22 cellular contexts compared by ENCODE assay signal in genomic region chr17:58202859-58203258, GRCh38. TPM values are rescaled to one million over a fixed set of nuclear protein-coding genes. Genes with fewer than 3 reads are reported as not detected.
DNase-seq lines count a peak whose midpoint lies in the region; ATAC-seq, FAIRE-seq and TF ChIP-seq lines count a peak whose summit lies in the region.
"Had no signal": no experiment of that assay in that cellular context is flagged by ENCODE, and none has a peak within 500 bp of the region (broad histone marks: within the 10 kb centered on the region; RNA-seq: fewer than 3 reads in every experiment).

No MANE protein-coding gene starts in this region.

- TF ChIP-seq CTCF in bronchial epithelial cell (IDR thresholded peaks at IDR 0.05; ENCODE audit: insufficient read depth, low read length, severe bottlenecking) (no peak), RWPE1 (conservative IDR thresholded peaks at IDR 0.05; ENCODE audit: low read depth) (no peak), SK-N-SH (IDR thresholded peaks at IDR 0.05) (no peak), gastroesophageal sphincter (IDR thresholded peaks at IDR 0.05) (no peak)

- H3K36me3 ChIP-seq in bronchial epithelial cell (ENCODE audit: control insufficient read depth, insufficient read depth, low read length) (peaks cover 2% of the 10 kb centered on the region), SK-N-SH (replicated peaks in 1 of 2; ENCODE audit: control insufficient read depth in 1 of 2, insufficient read depth in 2 of 2, low read length in 1 of 2) (peaks cover 0 to 17% of the 10 kb centered on the region in 2 experiments), gastroesophageal sphincter (peaks cover 0 to 37% of the 10 kb centered on the region in 2 donors)

- no peaks in the 10 kb centered on the region for H3F3A ChIP-seq in SK-N-SH (replicated peaks; ENCODE audit: insufficient read depth)

- H3K9me3 ChIP-seq in SK-N-SH (no peaks in the 10 kb centered on the region), gastroesophageal sphincter (no peaks in the 10 kb centered on the region)

- CTCF ChIA-PET in RWPE1 (lab: Yijun Ruan, JAX): no interaction called here
- CTCF ChIA-PET in SK-N-SH (lab: Yijun Ruan, JAX): interaction anchor here (1.0 to 4.6 kb wide), 5 partner anchors 14 to 244 kb away, joined by 3 to 27 read pairs (median 3); partner anchors contain the start of gene MKS1

- DNase-seq in HTR-8/SVneo (ENCODE audit: insufficient read length, low spot score): no peak
- no peak for DNase-seq in bronchial epithelial cell (ENCODE audit: low read depth)
- no peak for DNase-seq in urothelium cell line (ENCODE audit: low spot score)
- DNase-seq in RWPE1 (ENCODE audit: low spot score): no peak
- DNase-seq in SK-N-SH: no peak
- DNase-seq: C1 segment of cervical spinal cord; Calu3; CD4-positive, alpha-beta memory T cell; COR-L47; DMS53; DMS79 treated with DMSO at 0.1 percent for 48 hours; GF-D8; GOT3; HCEC 1CT had no signal

- no peaks in the 10 kb centered on the region for H3K9me2 ChIP-seq in SK-N-SH

- H3K9ac ChIP-seq in SK-N-SH: no peak overlapping the region

- H3K79me2 ChIP-seq in SK-N-SH (ENCODE audit: insufficient read depth): no peaks in the 10 kb centered on the region

- H3K27ac ChIP-seq in RWPE1 (no peak overlapping the region), SK-N-SH (ENCODE audit: low read depth in 2 of 2, low read length in 1 of 2) (no peak overlapping the region), gastroesophageal sphincter (no peak overlapping the region)

- no peaks in the 10 kb centered on the region for H3K27me3 ChIP-seq in bronchial epithelial cell (ENCODE audit: control insufficient read depth, insufficient read depth, low read length)
- H3K27me3 ChIP-seq in SK-N-SH (ENCODE audit: insufficient read depth): peaks cover 13% of the 10 kb centered on the region
- H3K27me3 ChIP-seq in gastroesophageal sphincter: peaks cover 25% of the 10 kb centered on the region

- H4K20me1 ChIP-seq in SK-N-SH (ENCODE audit: insufficient read depth): no peaks in the 10 kb centered on the region

- no peak for TF ChIP-seq RAD21 in SK-N-SH (IDR thresholded peaks at IDR 0.05; ENCODE audit: low read length)

- WGBS in SK-N-SH (ENCODE audit: low lambda C conversion rate): 45% methylated on average over 7 of the region's 7 CpGs
- 73 to 80% methylated on average over 1 to 5 of the region's 7 CpGs for WGBS in gastroesophageal sphincter (ENCODE audit: low coverage in 1 of 2), 2 donors

- no peak overlapping the region for H3K4me2 ChIP-seq in SK-N-SH

- H3K4me3 ChIP-seq in bronchial epithelial cell (ENCODE audit: low read depth, low read length) (no peak overlapping the region), SK-N-SH (ENCODE audit: low read depth in 2 of 2, low read length in 1 of 2) (no peak overlapping the region), gastroesophageal sphincter (no peak overlapping the region)

- TF ChIP-seq EP300 in SK-N-SH (IDR thresholded peaks at IDR 0.05; ENCODE audit: borderline replicate concordance in 1 of 2, low read depth in 1 of 2, low read length in 1 of 2): no peak
- no peak for TF ChIP-seq EP300 in gastroesophageal sphincter (IDR thresholded peaks at IDR 0.05)

- POLR2A ChIA-PET in RWPE1 (lab: Yijun Ruan, JAX; ENCODE audit: low non-redundant PET): no interaction called here
- POLR2A ChIA-PET in SK-N-SH (lab: Yijun Ruan, JAX): no interaction called here

- H2AFZ ChIP-seq in SK-N-SH (ENCODE audit: low read depth): no peak overlapping the region

- H3K4me1 ChIP-seq in SK-N-SH (ENCODE audit: control insufficient read depth in 1 of 2, insufficient read depth in 2 of 2, low read depth in 1 of 2, low read length in 1 of 2) (peaks cover 0 to 4% of the 10 kb centered on the region in 2 experiments; a peak in 1 of 4 replicates), gastroesophageal sphincter (no peaks in the 10 kb centered on the region)

- TF ChIP-seq POLR2A in gastroesophageal sphincter (IDR thresholded peaks at IDR 0.05): no peak

- no peak for ATAC-seq in gastroesophageal sphincter

- FAIRE-seq in HTR-8/SVneo (lab: Jason Lieb, UNC) (peak; percentile 4), bronchial epithelial cell (lab: Jason Lieb, UNC) (peak; percentile 43), urothelium cell line (lab: Jason Lieb, UNC) (peak; percentile 30)
- FAIRE-seq: GM12891, H54 had no signal

TF ChIP-seq in SK-N-SH, 30 proteins besides CTCF, POLR2A, EP300 and RAD21:
- no peak for TF ChIP-seq FOXM1 (IDR thresholded peaks at IDR 0.05; ENCODE audit: low read depth)
- no peak for TF ChIP-seq MXI1 (IDR thresholded peaks at IDR 0.05; ENCODE audit: low read depth, low read length)
- TF ChIP-seq REST (IDR thresholded peaks at IDR 0.05; ENCODE audit: low read depth, low read length): no peak
- TF ChIP-seq TEAD4 (IDR thresholded peaks at IDR 0.05; ENCODE audit: borderline replicate concordance, insufficient read depth): no peak
- no peak for TF ChIP-seq TAF1 (IDR thresholded peaks at IDR 0.05; ENCODE audit: borderline replicate concordance, low read depth, low read length)
- no peak for TF ChIP-seq MEF2A (IDR thresholded peaks at IDR 0.05; ENCODE audit: borderline replicate concordance, low read depth)
- TF ChIP-seq GABPA (IDR thresholded peaks at IDR 0.05; ENCODE audit: low read depth): no peak
- TF ChIP-seq ELF1 (IDR thresholded peaks at IDR 0.05): no peak
- no peak for TF ChIP-seq GATA2 (CRISPR knock-in tag; IDR thresholded peaks at IDR 0.05)
- no peak for TF ChIP-seq IRF3 (IDR thresholded peaks at IDR 0.05; ENCODE audit: low read depth, low read length)
- TF ChIP-seq JUND (IDR thresholded peaks at IDR 0.05): no peak
- TF ChIP-seq NRF1 (IDR thresholded peaks at IDR 0.05; ENCODE audit: low read depth, low read length): no peak
- no peak for TF ChIP-seq RXRA (IDR thresholded peaks at IDR 0.05; ENCODE audit: borderline replicate concordance, low read depth)
- no peak for TF ChIP-seq EZH2phosphoT487 (IDR thresholded peaks at IDR 0.05; ENCODE audit: borderline replicate concordance, low read depth)
- no peak for TF ChIP-seq RFX5 (IDR thresholded peaks at IDR 0.05; ENCODE audit: low read length)

RNA-seq across cellular contexts. Expression of gene EPX, which starts 10.3 kb away (rescaled TPM):
- not detected in 2 replicates for total RNA-seq in bronchial epithelial cell
- polyA plus RNA-seq in SK-N-SH (2012; rRNA removed): 0.02 TPM in 1 of 2 replicates, not detected in the other
- polyA plus RNA-seq in SK-N-SH (2012; cell fraction: cytosol; rRNA removed): not detected in 2 replicates
- polyA plus RNA-seq in SK-N-SH (2012; cell fraction: nucleus; rRNA removed): not detected in 2 replicates
- not detected for total RNA-seq in gastroesophageal sphincter
- total RNA-seq: A172; A673; Calu3; CD4-positive, alpha-beta memory T cell; Daoy; G401 had no signal
- polyA plus RNA-seq: BJ; CD4-positive, alpha-beta memory T cell had no signal

RNA-seq across cellular contexts. Expression of gene MKS1, which starts 16.2 kb away (rescaled TPM):
- total RNA-seq in bronchial epithelial cell (8.8 and 11.1 TPM in 2 replicates), gastroesophageal sphincter (1 to 10 TPM; 6.7 to 9.3 (median 7.9) TPM)
- 28.5 and 32.8 TPM in 2 replicates for polyA plus RNA-seq in SK-N-SH (2012; rRNA removed)
- polyA plus RNA-seq in SK-N-SH (2012; cell fraction: cytosol; rRNA removed): 22.0 and 22.7 TPM in 2 replicates
- 61.0 and 72.2 TPM in 2 replicates for polyA plus RNA-seq in SK-N-SH (2012; cell fraction: nucleus; rRNA removed)

RNA-seq across cellular contexts. Expression of gene LPO, which starts 35.5 kb away (rescaled TPM):
- total RNA-seq in bronchial epithelial cell: not detected in 2 replicates
- 0.02 TPM in 1 of 2 replicates, not detected in the other for polyA plus RNA-seq in SK-N-SH (2012; rRNA removed)
- 0.05 TPM in 1 of 2 replicates, not detected in the other for polyA plus RNA-seq in SK-N-SH (2012; cell fraction: cytosol; rRNA removed)
- not detected in 2 replicates for polyA plus RNA-seq in SK-N-SH (2012; cell fraction: nucleus; rRNA removed)
- total RNA-seq in gastroesophageal sphincter: under 1 TPM in 2 of 4 donors, not detected in 2; 0.15 to 0.77 TPM
- total RNA-seq: A172; Calu3; CD4-positive, alpha-beta memory T cell; G401 had no signal
- polyA plus RNA-seq: CD4-positive, alpha-beta memory T cell had no signal

RNA-seq across cellular contexts. Expression of gene OR4D2, which starts 36.1 kb away (rescaled TPM):
- not detected in 2 replicates for total RNA-seq in bronchial epithelial cell
- polyA plus RNA-seq in SK-N-SH (2012; rRNA removed): not detected in 2 replicates
- polyA plus RNA-seq in SK-N-SH (2012; cell fraction: cytosol; rRNA removed): not detected in 2 replicates
- not detected in 2 replicates for polyA plus RNA-seq in SK-N-SH (2012; cell fraction: nucleus; rRNA removed)
- total RNA-seq in gastroesophageal sphincter: not detected
- total RNA-seq: A172; A673; Calu3; CD4-positive, alpha-beta memory T cell; Daoy; G401 had no signal
- polyA plus RNA-seq: BJ; CD4-positive, alpha-beta memory T cell had no signal

RNA-seq across cellular contexts. Expression of gene OR4D1, which starts 54.7 kb away (rescaled TPM):
- total RNA-seq in bronchial epithelial cell (not detected in 2 replicates), gastroesophageal sphincter (not detected)
- not detected in 2 replicates for polyA plus RNA-seq in SK-N-SH (2012; rRNA removed)
- not detected in 2 replicates for polyA plus RNA-seq in SK-N-SH (2012; cell fraction: cytosol; rRNA removed)
- polyA plus RNA-seq in SK-N-SH (2012; cell fraction: nucleus; rRNA removed): not detected in 2 replicates
- total RNA-seq: A172, A673, Calu3, G401 had no signal
- polyA plus RNA-seq: BJ had no signal
